9 cellular contexts compared by ENCODE assay signal in the genomic region with DNA sequence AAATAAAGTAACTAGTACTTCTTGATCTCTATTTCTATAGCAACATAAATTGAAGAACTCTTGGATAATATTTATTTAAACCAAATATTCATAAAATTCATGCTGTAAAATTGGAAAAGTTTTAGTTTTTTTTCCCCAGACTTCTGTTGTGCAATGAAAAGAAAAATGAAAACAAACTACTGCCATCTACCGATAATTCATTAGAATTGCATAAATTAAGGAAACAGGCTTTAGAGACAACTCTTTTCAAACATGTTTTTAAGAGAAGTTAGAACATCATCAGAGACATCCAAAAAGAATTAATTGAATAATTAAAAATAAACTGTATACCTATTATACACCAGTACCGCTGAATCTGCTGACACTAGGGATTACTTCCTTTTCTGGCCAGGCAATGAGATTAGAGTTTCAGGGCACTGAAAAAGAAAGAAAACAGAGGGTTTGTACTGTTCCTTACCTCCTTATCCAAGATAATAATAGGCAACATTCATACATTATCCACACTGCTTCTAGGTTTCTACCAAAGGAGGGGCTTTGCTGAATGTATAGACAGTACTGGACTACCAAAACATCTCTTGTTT. TPM values are rescaled to one million over a fixed set of nuclear protein-coding genes. Genes with fewer than 3 reads are reported as not detected.
DNase-seq lines count a peak whose midpoint lies in the region; ATAC-seq, FAIRE-seq and TF ChIP-seq lines count a peak whose summit lies in the region.
"Had no signal": no experiment of that assay in that cellular context is flagged by ENCODE, and none has a peak within 500 bp of the region (broad histone marks: within the 10 kb centered on the region; RNA-seq: fewer than 3 reads in every experiment).

No MANE protein-coding gene starts in this region.

- H3K4me1 ChIP-seq in ovary (ENCODE audit: insufficient read depth): peaks cover 1% of the 10 kb centered on the region

- no peaks in the 10 kb centered on the region for H3K9me3 ChIP-seq in ovary

- H3K36me3 ChIP-seq in ovary: no peaks in the 10 kb centered on the region

- no peak overlapping the region for H3K4me3 ChIP-seq in ovary

- intact Hi-C loops in ovary (cut with DNase I): loop anchor here in 2 of 4 donors (10.0 kb wide), 3 partner anchors 70 to 800 kb away; no protein-coding TSS in a partner anchor

- peak; percentile 98 for FAIRE-seq in colon (lab: Jason Lieb, UNC)

- no peak overlapping the region for H3K27ac ChIP-seq in ovary

- WGBS in ovary, 3 donors: 6 to 18% (median 6%) methylated on average over 2 of the region's 2 CpGs

- ATAC-seq in GM21367 (IDR thresholded peaks at IDR 0.05; ENCODE audit: unreplicated experiment): no peak
- no peak for ATAC-seq in HG02870 (IDR thresholded peaks at IDR 0.05; ENCODE audit: unreplicated experiment)
- ATAC-seq: naive thymus-derived CD8-positive, alpha-beta T cell had no signal

- H3K27me3 ChIP-seq in ovary: no peaks in the 10 kb centered on the region

- peak in 2 of 3 donors; percentile 16 to 35 for TF ChIP-seq CTCF in ovary (IDR thresholded peaks at IDR 0.05)

- no peak for TF ChIP-seq EP300 in ovary (IDR thresholded peaks at IDR 0.05)

- TF ChIP-seq POLR2A in ovary (IDR thresholded peaks at IDR 0.05): no peak

- DNase-seq in DMS153 (lab: John Stamatoyannopoulos, UW) (peak; percentile 15), DMS153 treated with DMSO at 0.1 percent for 48 hours (lab: John Stamatoyannopoulos, UW; ENCODE audit: unreplicated experiment) (no peak), NCI-H2227 (lab: John Stamatoyannopoulos, UW; ENCODE audit: unreplicated experiment) (peak; percentile 10), ovary (no peak), NCI-H187 treated with DMSO at 0.1 percent for 48 hours (lab: John Stamatoyannopoulos, UW) (no peak)

RNA-seq across cellular contexts. Expression of a gene that starts 4.9 kb away (rescaled TPM):
- 10 to 100 TPM in 3 of 7 donors, 1 to 10 TPM in 4; 4.2 to 15.2 (median 6.6) TPM for total RNA-seq in ovary
- polyA plus RNA-seq in ovary: 1 to 10 TPM; 5.2 to 7.2 TPM

RNA-seq across cellular contexts. Expression of a gene that starts 5.1 kb away (rescaled TPM):
- total RNA-seq in ovary: 1 to 10 TPM; 2.0 to 6.8 (median 5.3) TPM
- polyA plus RNA-seq in ovary: 1 to 10 TPM; 3.4 to 7.3 TPM

Comparison
In these comparisons a context has a peak if more than half of its experiments do, and no peak if none do; other contexts are left out.
1. DNase-seq: peak in DMS153 (single experiment) and NCI-H2227 (single experiment); none in DMS153 treated with DMSO at 0.1 percent for 48 hours (single experiment), ovary (0 of 5) and NCI-H187 treated with DMSO at 0.1 percent for 48 hours (single experiment).